Comparison of ENCODE assay signal across 8 cellular contexts in the genomic region with DNA sequence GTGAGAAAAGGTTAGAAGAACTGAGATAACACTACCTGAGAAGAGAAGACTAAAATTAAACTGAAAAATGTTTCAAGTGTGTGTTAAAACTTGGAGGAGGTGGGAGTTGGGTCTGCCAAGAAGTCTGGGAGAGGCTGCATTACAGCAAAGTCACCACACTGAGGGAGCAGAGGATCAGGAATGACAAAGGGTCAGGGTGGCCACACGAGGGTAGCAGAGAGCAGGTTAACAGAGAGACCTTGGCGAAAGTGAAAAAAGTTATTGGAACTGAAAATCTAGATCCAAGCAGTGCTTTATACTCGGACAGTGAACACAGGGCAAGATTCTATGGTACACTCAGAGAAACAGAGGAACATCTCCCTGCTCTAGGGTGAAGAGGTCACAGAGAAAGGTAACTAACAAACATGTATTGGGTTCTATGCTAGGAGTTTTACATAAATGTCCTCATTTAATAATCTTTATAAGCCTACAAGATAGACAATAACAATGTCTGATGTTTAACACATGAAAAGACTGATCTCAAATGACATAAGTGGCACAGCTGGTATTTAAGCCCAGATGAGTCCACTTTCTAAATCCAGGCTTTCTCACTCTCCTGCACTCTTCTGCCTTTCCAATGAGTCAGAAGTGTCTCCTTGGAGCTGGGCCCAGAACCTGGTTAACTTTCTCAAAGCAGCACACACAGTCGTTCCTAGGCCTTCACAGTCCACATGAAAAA. TPM values are rescaled to one million over a fixed set of nuclear protein-coding genes. Genes with fewer than 3 reads are reported as not detected.
DNase-seq lines count a peak whose midpoint lies in the region; ATAC-seq lines count a peak whose summit lies in the region.

No MANE protein-coding gene starts in this region.

- H3K27me3 Mint-ChIP-seq in naive thymus-derived CD4-positive, alpha-beta T cell: peaks cover 35 to 71% (median 48%) of the 10 kb centered on the region in 5 donors

- no peaks in the 10 kb centered on the region for H3K4me1 ChIP-seq in NT2/D1 (ENCODE audit: insufficient read depth, insufficient read length)
- H3K4me1 ChIP-seq in naive thymus-derived CD4-positive, alpha-beta T cell (ENCODE audit: control insufficient read depth in 2 of 2, insufficient read depth in 2 of 2, low read length in 2 of 2): no peaks in the 10 kb centered on the region

- no peak overlapping the region for H3K27ac Mint-ChIP-seq in naive thymus-derived CD4-positive, alpha-beta T cell
- H3K27ac Mint-ChIP-seq in stimulated activated effector memory CD8-positive, alpha-beta T cell treated with anti-CD3 and anti-CD28 coated beads, Interleukin-12 subunit alpha, Interleukin-12 subunit beta, amount 100 ng/mL, for 72 hours: no peak overlapping the region

- H3K27me3 ChIP-seq in NT2/D1 (ENCODE audit: insufficient read depth, insufficient read length): no peaks in the 10 kb centered on the region
- H3K27me3 ChIP-seq in naive thymus-derived CD4-positive, alpha-beta T cell (ENCODE audit: control insufficient read depth in 2 of 2, insufficient read depth in 2 of 2, low read length in 2 of 2): peaks cover 3 to 4% of the 10 kb centered on the region in 2 donors

- peaks cover 0 to 5% (median 0%) of the 10 kb centered on the region in 11 donors for H3K9me3 Mint-ChIP-seq in naive thymus-derived CD4-positive, alpha-beta T cell
- H3K9me3 Mint-ChIP-seq in stimulated activated effector memory CD8-positive, alpha-beta T cell treated with anti-CD3 and anti-CD28 coated beads, Interleukin-12 subunit alpha, Interleukin-12 subunit beta, amount 100 ng/mL, for 72 hours: no peaks in the 10 kb centered on the region

- no peaks in the 10 kb centered on the region for H3K36me3 ChIP-seq in NT2/D1 (ENCODE audit: insufficient read depth, insufficient read length, low read length)
- no peaks in the 10 kb centered on the region for H3K36me3 ChIP-seq in naive thymus-derived CD4-positive, alpha-beta T cell (ENCODE audit: control insufficient read depth in 2 of 3, insufficient read depth in 3 of 3, low read length in 3 of 3)

- intact Hi-C loops in naive thymus-derived CD4-positive, alpha-beta T cell (cut with micrococcal nuclease): loop anchor here (1.0 to 10.0 kb wide), 9 partner anchors 37 to 846 kb away; a partner anchor contains a TSS

- no peaks in the 10 kb centered on the region for H3K9me3 ChIP-seq in NT2/D1 (ENCODE audit: insufficient read depth, low read length)
- H3K9me3 ChIP-seq in naive thymus-derived CD4-positive, alpha-beta T cell (ENCODE audit: control insufficient read depth in 2 of 3, low read length in 3 of 3): no peaks in the 10 kb centered on the region

- POLR2A ChIA-PET in naive thymus-derived CD4-positive, alpha-beta T cell (lab: Charles Lee): no interaction called here

- peak; percentile 94 for ATAC-seq in GM21367 (IDR thresholded peaks at IDR 0.05; ENCODE audit: unreplicated experiment)
- peak; percentile 93 for ATAC-seq in naive thymus-derived CD4-positive, alpha-beta T cell
- ATAC-seq in stimulated activated effector memory CD8-positive, alpha-beta T cell treated with anti-CD3 and anti-CD28 coated beads, Interleukin-12 subunit alpha, Interleukin-12 subunit beta, amount 100 ng/mL, for 72 hours: peak; percentile 82

- no peak overlapping the region for H3K27ac ChIP-seq in epithelial cell of prostate
- H3K27ac ChIP-seq in naive thymus-derived CD4-positive, alpha-beta T cell (ENCODE audit: low read depth, low read length): no peak overlapping the region

- CTCF ChIA-PET in naive thymus-derived CD4-positive, alpha-beta T cell (lab: Charles Lee): interaction anchor here (1.5 to 2.3 kb wide), 2 partner anchors 50 to 846 kb away, joined by 5 to 6 read pairs; no protein-coding TSS in a partner anchor

- H3K36me3 Mint-ChIP-seq in naive thymus-derived CD4-positive, alpha-beta T cell: peaks cover 0 to 4% (median 0%) of the 10 kb centered on the region in 5 donors
- H3K36me3 Mint-ChIP-seq in stimulated activated effector memory CD8-positive, alpha-beta T cell treated with anti-CD3 and anti-CD28 coated beads, Interleukin-12 subunit alpha, Interleukin-12 subunit beta, amount 100 ng/mL, for 72 hours: no peaks in the 10 kb centered on the region

- H3K9ac ChIP-seq in NT2/D1 (ENCODE audit: insufficient read length, low read depth): no peak overlapping the region

- H3K4me3 Mint-ChIP-seq in naive thymus-derived CD4-positive, alpha-beta T cell: peak overlapping the region in 2 of 10 donors; percentile 2 to 5
- no peak overlapping the region for H3K4me3 Mint-ChIP-seq in stimulated activated effector memory CD8-positive, alpha-beta T cell treated with anti-CD3 and anti-CD28 coated beads, Interleukin-12 subunit alpha, Interleukin-12 subunit beta, amount 100 ng/mL, for 72 hours

- no peak overlapping the region for H3K4me3 ChIP-seq in NT2/D1 (ENCODE audit: insufficient read length, low read depth)
- no peak overlapping the region for H3K4me3 ChIP-seq in naive thymus-derived CD4-positive, alpha-beta T cell (ENCODE audit: low read length)

- H3K4me1 Mint-ChIP-seq in naive thymus-derived CD4-positive, alpha-beta T cell: peaks cover 0 to 8% (median 2%) of the 10 kb centered on the region in 7 donors
- H3K4me1 Mint-ChIP-seq in stimulated activated effector memory CD8-positive, alpha-beta T cell treated with anti-CD3 and anti-CD28 coated beads, Interleukin-12 subunit alpha, Interleukin-12 subunit beta, amount 100 ng/mL, for 72 hours: peaks cover 8% of the 10 kb centered on the region

- DNase-seq in DMS153 (lab: John Stamatoyannopoulos, UW) (peak; percentile 42), HPDE6-E6E7 (ENCODE audit: extremely low spot score) (peak; percentile 62), NT2/D1 (ENCODE audit: low read depth, low spot score) (peak; percentile 80), epithelial cell of prostate (ENCODE audit: low read depth, low spot score) (peak; percentile 59)
- peak; percentile 12 for DNase-seq in activated CD8-positive, alpha-beta memory T cell treated with anti-CD3 and anti-CD28 coated beads, Interleukin-2, amount 50 U/mL, for 1 hour (ENCODE audit: extremely low read depth)
- peak; percentile 15 to 63 (median 40) for DNase-seq in naive thymus-derived CD4-positive, alpha-beta T cell
- DNase-seq in stimulated activated effector memory CD8-positive, alpha-beta T cell treated with anti-CD3 and anti-CD28 coated beads, Interleukin-12 subunit alpha, Interleukin-12 subunit beta, amount 100 ng/mL, for 72 hours (ENCODE audit: low spot score in 2 of 2): peak; percentile 35 to 73

RNA-seq across cellular contexts. Expression of a gene that starts 10.3 kb away (rescaled TPM):
- total RNA-seq in naive thymus-derived CD4-positive, alpha-beta T cell: not detected
- polyA plus RNA-seq in naive thymus-derived CD4-positive, alpha-beta T cell: not detected

RNA-seq across cellular contexts. Expression of a gene that starts 43.5 kb away (rescaled TPM):
- total RNA-seq in naive thymus-derived CD4-positive, alpha-beta T cell: not detected
- not detected for polyA plus RNA-seq in naive thymus-derived CD4-positive, alpha-beta T cell

Comparison
In these comparisons a context has a peak if more than half of its experiments do, and no peak if none do; other contexts are left out.
1. DNase-seq: peak in every context shown above with its lines; median percentile 80 in NT2/D1; 62 in HPDE6-E6E7; 59 in epithelial cell of prostate; 54 in stimulated activated effector memory CD8-positive, alpha-beta T cell treated with anti-CD3 and anti-CD28 coated beads, Interleukin-12 subunit alpha, Interleukin-12 subunit beta, amount 100 ng/mL, for 72 hours; 42 in DMS153; 40 in naive thymus-derived CD4-positive, alpha-beta T cell; 12 in activated CD8-positive, alpha-beta memory T cell treated with anti-CD3 and anti-CD28 coated beads, Interleukin-2, amount 50 U/mL, for 1 hour.